ENCODE assay signal across 8 cellular contexts in genomic region chr5:159915913-159916840, GRCh38. TPM values are rescaled to one million over a fixed set of nuclear protein-coding genes. Genes with fewer than 3 reads are reported as not detected.
A peak's percentile ranks its signal among the peaks of the same experiment; 100 is the strongest.
DNase-seq lines count a peak whose midpoint lies in the region; ATAC-seq, FAIRE-seq and TF ChIP-seq lines count a peak whose summit lies in the region.

Gene ADRA1B, plus strand, starts transcription at chr5:159916482. Its CDS starts 424 bp downstream, at chr5:159916906.

- peak; percentile 18 to 21; a peak in 1 of 5 replicates for TF ChIP-seq EP300 in A549 (IDR thresholded peaks at IDR 0.05)

- peak within 1 kb of the TSS; percentile 75 for H3K4me2 ChIP-seq in A549

- H3K27ac ChIP-seq in A549 (peak within 1 kb of the TSS; percentile 89 to 96), duodenal mucosa (ENCODE audit: low read depth, low read length) (no peak within 1 kb of the TSS)

- POLR2A ChIA-PET in A549 (lab: Yijun Ruan, JAX): interaction anchor here (1.2 kb wide), 1 partner anchor 465 kb away, joined by 4 read pairs; no protein-coding TSS in a partner anchor

- peak; percentile 84 for TF ChIP-seq CTCF in A549 (IDR thresholded peaks at IDR 0.05)

- FAIRE-seq in A549 (lab: Jason Lieb, UNC): no peak

- no peaks in the 10 kb centered on the region for H3K36me3 ChIP-seq in duodenal mucosa (ENCODE audit: control insufficient read depth in 1 of 2, insufficient read depth in 2 of 2, low read length in 2 of 2)

- no peak within 1 kb of the TSS for H3K9ac ChIP-seq in duodenal mucosa (ENCODE audit: low read depth in 1 of 2, low read length in 2 of 2)

- CTCF ChIA-PET in A549 (lab: Yijun Ruan, JAX): interaction anchor here (0.6 to 16.6 kb wide), 24 partner anchors 10 to 584 kb away, joined by 3 to 220 read pairs (median 4); no protein-coding TSS in a partner anchor

- H3K9me3 ChIP-seq in A549: no peaks in the 10 kb centered on the region
- H3K9me3 ChIP-seq in duodenal mucosa (ENCODE audit: control insufficient read depth in 1 of 2, low read length in 2 of 2): no peaks in the 10 kb centered on the region

- peak within 1 kb of the TSS; percentile 63 for H3K4me3 ChIP-seq in A549
- H3K4me3 ChIP-seq in duodenal mucosa (ENCODE audit: low read depth in 1 of 2, low read length in 2 of 2): peak within 1 kb of the TSS; percentile 21 to 30

- peak; percentile 70 to 73 for ATAC-seq in A549
- ATAC-seq in GM18502 (IDR thresholded peaks at IDR 0.05; ENCODE audit: poor library complexity, unreplicated experiment): peak; percentile 81
- ATAC-seq in GM19324 (IDR thresholded peaks at IDR 0.05; ENCODE audit: low FRiP score, unreplicated experiment): no peak

- TF ChIP-seq POLR2A in A549 (IDR thresholded peaks at IDR 0.05; ENCODE audit: low read length): no peak

- DNase-seq in A549 (ENCODE audit: low read depth in 1 of 2, low spot score in 1 of 2) (peak; percentile 76 to 86), LoVo (ENCODE audit: low spot score) (peak; percentile 44), lung microvascular endothelial cell (ENCODE audit: low read depth in 2 of 2) (peak; percentile 45 to 75)
- peak; percentile 32 for DNase-seq in activated CD4-positive, alpha-beta T cell treated with anti-CD3 and anti-CD28 coated beads, Interleukin-2, amount 50 U/mL, for 1 hour
- DNase-seq in stimulated activated CD8-positive, alpha-beta memory T cell treated with anti-CD3 and anti-CD28 coated beads, Interleukin-12 subunit alpha, Interleukin-12 subunit beta, amount 100 ng/mL, for 24 hours (ENCODE audit: extremely low read depth): peak; percentile 21

- peaks cover 6 to 20% of the 10 kb centered on the region in 2 donors for H3K27me3 ChIP-seq in duodenal mucosa (ENCODE audit: control insufficient read depth in 1 of 2, insufficient read depth in 2 of 2, low read length in 2 of 2)

- 3% methylated on average over 19 of the region's 81 CpGs for WGBS in A549 (ENCODE audit: missing lambda C conversion rate)

- peak; percentile 79 to 99 for TF ChIP-seq RAD21 in A549 (conservative IDR thresholded peaks at IDR 0.05 in 1 of 2, IDR thresholded peaks at IDR 0.05 in 1 of 2)

- H3K4me1 ChIP-seq in A549 (peaks cover 84% of the 10 kb centered on the region), duodenal mucosa (ENCODE audit: control insufficient read depth in 1 of 2, insufficient read depth in 2 of 2, low read length in 2 of 2) (peaks cover 10 to 23% of the 10 kb centered on the region in 2 donors)

TF ChIP-seq in A549, 52 proteins besides CTCF, POLR2A, EP300 and RAD21:
- TF ChIP-seq POLR2AphosphoS2 (conservative IDR thresholded peaks at IDR 0.05; ENCODE audit: low read length): no peak
- TF ChIP-seq TP53 (CRISPR knock-in tag; IDR thresholded peaks at IDR 0.05): no peak
- TF ChIP-seq SMC3 (IDR thresholded peaks at IDR 0.05): peak; percentile 99
- TF ChIP-seq CHD4 (IDR thresholded peaks at IDR 0.05; ENCODE audit: borderline replicate concordance): no peak
- 0 out of 2 replicates have a peak, but pooled peaks have one; percentile 42 for TF ChIP-seq MAZ (IDR thresholded peaks at IDR 0.05; ENCODE audit: borderline replicate concordance, low read depth, low read length)
- TF ChIP-seq, protein P1, sequence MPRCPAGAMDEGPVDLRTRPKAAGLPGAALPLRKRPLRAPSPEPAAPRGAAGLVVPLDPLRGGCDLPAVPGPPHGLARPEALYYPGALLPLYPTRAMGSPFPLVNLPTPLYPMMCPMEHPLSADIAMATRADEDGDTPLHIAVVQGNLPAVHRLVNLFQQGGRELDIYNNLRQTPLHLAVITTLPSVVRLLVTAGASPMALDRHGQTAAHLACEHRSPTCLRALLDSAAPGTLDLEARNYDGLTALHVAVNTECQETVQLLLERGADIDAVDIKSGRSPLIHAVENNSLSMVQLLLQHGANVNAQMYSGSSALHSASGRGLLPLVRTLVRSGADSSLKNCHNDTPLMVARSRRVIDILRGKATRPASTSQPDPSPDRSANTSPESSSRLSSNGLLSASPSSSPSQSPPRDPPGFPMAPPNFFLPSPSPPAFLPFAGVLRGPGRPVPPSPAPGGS (IDR thresholded peaks at IDR 0.05): peak; percentile 60; the same call in 1 of the 3 replicates
- TF ChIP-seq FOSL2 (IDR thresholded peaks at IDR 0.05): no peak
- TF ChIP-seq FOSL2 (CRISPR knock-in tag; IDR thresholded peaks at IDR 0.05): peak; percentile 48
- TF ChIP-seq PBX3 (IDR thresholded peaks at IDR 0.05): no peak
- no peak for TF ChIP-seq RFX5 (IDR thresholded peaks at IDR 0.05)
- peak in 1 of 2 experiments; percentile 75; a peak in 4 of 5 replicates for TF ChIP-seq JUN (IDR thresholded peaks at IDR 0.05)
- TF ChIP-seq EHMT2 (IDR thresholded peaks at IDR 0.05; ENCODE audit: low read depth): no peak
- TF ChIP-seq, protein P2, sequence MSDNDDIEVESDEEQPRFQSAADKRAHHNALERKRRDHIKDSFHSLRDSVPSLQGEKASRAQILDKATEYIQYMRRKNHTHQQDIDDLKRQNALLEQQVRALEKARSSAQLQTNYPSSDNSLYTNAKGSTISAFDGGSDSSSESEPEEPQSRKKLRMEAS (IDR thresholded peaks at IDR 0.05): 0 out of 2 replicates have a peak, but pooled peaks have one; percentile 15
- TF ChIP-seq JUNB (IDR thresholded peaks at IDR 0.05): no peak; the same call in 1 of the 2 replicates
- TF ChIP-seq GATA3 (IDR thresholded peaks at IDR 0.05; ENCODE audit: borderline replicate concordance): peak; percentile 12; the same call in 1 of the 2 replicates
- no peak for TF ChIP-seq CEBPB (IDR thresholded peaks at IDR 0.05)

RNA-seq across cellular contexts. Expression of gene ADRA1B, which starts in this region (rescaled TPM):
- polyA plus RNA-seq in A549 (2011; rRNA removed): 4.4 and 5.1 TPM in 2 replicates
- 6.5 and 10.7 TPM in 2 replicates for polyA plus RNA-seq in A549 (2012; cell fraction: cytosol; rRNA removed)
- 8.3 and 12.5 TPM in 2 replicates for polyA plus RNA-seq in A549 (2012; cell fraction: nucleus; rRNA removed)
- 6.5 to 10.0 TPM (median 8.5 TPM) in 3 replicates for polyA plus RNA-seq in A549 (2017; fragmentation: RNase III; extraction: RNeasy Plus Mini Kit Qiagen cat#74134 plus additional on column Dnase treatment)
- 6.8 and 10.2 TPM in 2 replicates for polyA minus RNA-seq in A549 (2011; rRNA and poly(A)+ RNA removed)
- under 0.01 and 0.22 TPM in 2 replicates for total RNA-seq in lung microvascular endothelial cell

Comparison
In these comparisons a context has a peak if more than half of its experiments do, and no peak if none do; other contexts are left out.
1. Peak in DNase-seq in lung microvascular endothelial cell; RNA of the gene not detected or under 1 TPM.
2. DNase-seq: peak in every context shown above with its lines; median percentile 81 in A549; 60 in lung microvascular endothelial cell; 44 in LoVo; 32 in activated CD4-positive, alpha-beta T cell treated with anti-CD3 and anti-CD28 coated beads, Interleukin-2, amount 50 U/mL, for 1 hour; 21 in stimulated activated CD8-positive, alpha-beta memory T cell treated with anti-CD3 and anti-CD28 coated beads, Interleukin-12 subunit alpha, Interleukin-12 subunit beta, amount 100 ng/mL, for 24 hours.